In the genomic region with DNA sequence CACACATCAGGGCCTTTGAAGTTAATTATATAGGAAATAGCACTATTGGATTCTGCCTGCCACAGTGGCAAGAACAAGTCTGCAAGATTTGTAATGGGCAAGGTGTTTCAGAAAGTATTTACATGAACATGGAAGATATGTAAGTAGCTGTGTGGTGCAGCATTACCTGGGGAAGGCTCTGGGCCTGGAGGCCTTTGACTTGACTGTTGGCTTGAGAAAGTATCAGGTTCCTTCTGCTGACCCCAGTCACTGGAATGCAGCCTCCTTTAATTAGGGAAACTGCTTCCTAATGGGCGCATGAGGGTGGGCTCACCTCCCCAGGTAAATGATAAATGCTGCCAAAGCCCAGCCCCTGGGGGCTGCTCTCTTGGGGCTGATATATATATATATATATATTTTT, we compare ENCODE assay signal across 35 cellular contexts.
"Had no signal": no experiment of that assay in that cellular context is flagged by ENCODE, and none has a peak within 500 bp of the region (broad histone marks: within the 10 kb centered on the region; RNA-seq: fewer than 3 reads in every experiment).

No MANE protein-coding gene starts in this region.

- H3K4me1 Mint-ChIP-seq: activated naive CD4-positive, alpha-beta T cell treated with anti-CD3 and anti-CD28 coated beads, Interleukin-2, amount 10 ng/mL, durations not matched to agents 7 days and 5 days had no signal

- H3K9me3 Mint-ChIP-seq: activated CD4-positive, alpha-beta memory T cell treated with anti-CD3 and anti-CD28 coated beads for 36 hours; activated CD4-positive, alpha-beta T cell treated with anti-CD3 and anti-CD28 coated beads, Interleukin-2, amount 10 ng/mL, durations not matched to agents 24 days and 14 days; activated naive CD4-positive, alpha-beta T cell treated with anti-CD3 and anti-CD28 coated beads, Interleukin-2, amount 10 ng/mL, durations not matched to agents 7 days and 5 days; activated naive CD4-positive, alpha-beta T cell treated with anti-CD3 and anti-CD28 coated beads, Interleukin-2, amount 50 U/mL, for 72 hours; activated naive CD8-positive, alpha-beta T cell treated with anti-CD3 and anti-CD28 coated beads, Interleukin-2, amount 10 ng/mL, durations not matched to agents 7 days and 5 days; activated T-helper 1 cell treated with anti-CD3 and anti-CD28 coated beads, Interleukin-12 subunit alpha, Interleukin-12 subunit beta, Interleukin-2, Interleukin-4 antibody, amounts not matched to agents 30 ng/mL and 10 ng/mL and 1 ng/mL, durations not matched to agents 14 hours and 24 hours and 36 hours; activated T-helper 2 cell treated with anti-CD3 and anti-CD28 coated beads, Interferon-gamma antibody, Interleukin-2, Interleukin-4, amounts not matched to agents 10 μg/mL and 5 μg/mL and 100 μg/mL, durations not matched to agents 14 hours and 24 hours and 36 hours; brain; T-cell; T-helper 1 cell treated with Interleukin-12 subunit alpha and Interleukin-12 subunit beta and Interleukin-4 antibody, amounts not matched to agents 30 μg/mL and 1 μg/mL, for 36 hours; T-helper 2 cell treated with Interferon-gamma antibody and Interleukin-4, amounts not matched to agents 5 μg/mL and 100 μg/mL, for 36 hours had no signal

- H3K27ac ChIP-seq: ascending aorta, breast epithelium, cardiac muscle cell, colonic mucosa, esophagus squamous epithelium, gastroesophageal sphincter, heart right ventricle, WERI-Rb-1 had no signal

- DNase-seq: activated CD4-positive, alpha-beta memory T cell treated with anti-CD3 and anti-CD28 coated beads for 36 hours; activated CD4-positive, alpha-beta T cell treated with anti-CD3 and anti-CD28 coated beads for 36 hours; activated CD4-positive, alpha-beta T cell treated with anti-CD3 and anti-CD28 coated beads, Interleukin-2, amount 10 ng/mL, durations not matched to agents 24 days and 14 days; activated CD4-positive, CD25-positive, alpha-beta regulatory T cell; activated CD4-positive, CD25-positive, alpha-beta regulatory T cell treated with anti-CD3 and anti-CD28 coated beads, Interleukin-2, amount 50 U/mL, for 72 hours; activated CD8-positive, alpha-beta memory T cell treated with anti-CD3 and anti-CD28 coated beads, Interleukin-2, amount 10 ng/mL, durations not matched to agents 7 days and 5 days; activated CD8-positive, alpha-beta memory T cell treated with anti-CD3 and anti-CD28 coated beads, Interleukin-2, amount 50 U/mL, for 4 hours; activated CD8-positive, alpha-beta T cell treated with anti-CD3 and anti-CD28 coated beads, Interleukin-2, amount 10 ng/mL, durations not matched to agents 7 days and 5 days; activated gamma-delta T cell; activated naive CD4-positive, alpha-beta T cell; activated naive CD4-positive, alpha-beta T cell treated with anti-CD3 and anti-CD28 coated beads, Interleukin-2, amount 10 ng/mL, durations not matched to agents 7 days and 5 days; activated naive CD8-positive, alpha-beta T cell treated with anti-CD3 and anti-CD28 coated beads, Interleukin-2, amount 10 ng/mL, durations not matched to agents 7 days and 5 days; activated T-cell treated with anti-CD3 and anti-CD28 coated beads, Interleukin-2, amount 50 U/mL, for 1 hour; activated T-cell treated with anti-CD3 and anti-CD28 coated beads, Interleukin-2, amount 50 U/mL, for 48 hours; central memory CD4-positive, alpha-beta T cell; cerebellar nuclear complex; colonic mucosa; effector memory CD4-positive, alpha-beta T cell; erythroblast; esophagus squamous epithelium; foreskin melanocyte; heart right ventricle; T-cell; T1000; WERI-Rb-1 had no signal

- H3K27ac Mint-ChIP-seq: activated CD4-positive, alpha-beta memory T cell treated with anti-CD3 and anti-CD28 coated beads for 36 hours; activated CD4-positive, alpha-beta T cell treated with anti-CD3 and anti-CD28 coated beads for 36 hours; activated CD8-positive, alpha-beta memory T cell treated with anti-CD3 and anti-CD28 coated beads, Interleukin-2, amount 10 ng/mL, durations not matched to agents 7 days and 5 days; activated CD8-positive, alpha-beta T cell treated with anti-CD3 and anti-CD28 coated beads, Interleukin-2, amount 10 ng/mL, durations not matched to agents 7 days and 5 days; activated naive CD4-positive, alpha-beta T cell treated with anti-CD3 and anti-CD28 coated beads, Interleukin-2, amount 10 ng/mL, durations not matched to agents 7 days and 5 days; activated naive CD4-positive, alpha-beta T cell treated with anti-CD3 and anti-CD28 coated beads, Interleukin-2, amount 50 U/mL, for 72 hours; activated naive CD8-positive, alpha-beta T cell treated with anti-CD3 and anti-CD28 coated beads, Interleukin-2, amount 10 ng/mL, durations not matched to agents 7 days and 5 days; activated T-helper 2 cell treated with anti-CD3 and anti-CD28 coated beads, Interferon-gamma antibody, Interleukin-2, Interleukin-4, amounts not matched to agents 10 μg/mL and 5 μg/mL and 100 μg/mL, durations not matched to agents 14 hours and 24 hours and 36 hours; brain; T-cell; T-helper 1 cell treated with Interleukin-12 subunit alpha and Interleukin-12 subunit beta and Interleukin-4 antibody, amounts not matched to agents 30 μg/mL and 1 μg/mL, for 36 hours; T-helper 2 cell treated with Interferon-gamma antibody and Interleukin-4, amounts not matched to agents 5 μg/mL and 100 μg/mL, for 36 hours had no signal

- H3K27me3 ChIP-seq: ascending aorta, breast epithelium, cardiac muscle cell, colonic mucosa, esophagus squamous epithelium, gastroesophageal sphincter, heart right ventricle had no signal

- H3K4me3 Mint-ChIP-seq: activated CD4-positive, alpha-beta memory T cell treated with anti-CD3 and anti-CD28 coated beads for 36 hours; activated CD4-positive, alpha-beta T cell treated with anti-CD3 and anti-CD28 coated beads for 36 hours; activated CD4-positive, alpha-beta T cell treated with anti-CD3 and anti-CD28 coated beads, Interleukin-2, amount 10 ng/mL, durations not matched to agents 24 days and 14 days; activated CD8-positive, alpha-beta memory T cell treated with anti-CD3 and anti-CD28 coated beads, Interleukin-2, amount 10 ng/mL, durations not matched to agents 7 days and 5 days; activated CD8-positive, alpha-beta T cell treated with anti-CD3 and anti-CD28 coated beads, Interleukin-2, amount 10 ng/mL, durations not matched to agents 7 days and 5 days; activated naive CD4-positive, alpha-beta T cell treated with anti-CD3 and anti-CD28 coated beads, Interleukin-2, amount 10 ng/mL, durations not matched to agents 7 days and 5 days; activated naive CD8-positive, alpha-beta T cell treated with anti-CD3 and anti-CD28 coated beads, Interleukin-2, amount 10 ng/mL, durations not matched to agents 7 days and 5 days; activated T-helper 1 cell treated with anti-CD3 and anti-CD28 coated beads, Interleukin-12 subunit alpha, Interleukin-12 subunit beta, Interleukin-2, Interleukin-4 antibody, amounts not matched to agents 30 ng/mL and 10 ng/mL and 1 ng/mL, durations not matched to agents 14 hours and 24 hours and 36 hours; brain; T-cell; T-helper 1 cell treated with Interleukin-12 subunit alpha and Interleukin-12 subunit beta and Interleukin-4 antibody, amounts not matched to agents 30 μg/mL and 1 μg/mL, for 36 hours; T-helper 2 cell treated with Interferon-gamma antibody and Interleukin-4, amounts not matched to agents 5 μg/mL and 100 μg/mL, for 36 hours had no signal

- ATAC-seq: activated CD4-positive, alpha-beta T cell treated with anti-CD3 and anti-CD28 coated beads for 36 hours; activated CD8-positive, alpha-beta memory T cell treated with anti-CD3 and anti-CD28 coated beads, Interleukin-2, amount 10 ng/mL, durations not matched to agents 7 days and 5 days; activated CD8-positive, alpha-beta T cell treated with anti-CD3 and anti-CD28 coated beads, Interleukin-2, amount 10 ng/mL, durations not matched to agents 7 days and 5 days; activated naive CD4-positive, alpha-beta T cell treated with anti-CD3 and anti-CD28 coated beads, Interleukin-2, amount 50 U/mL, for 72 hours; gastroesophageal sphincter; heart right ventricle; T-cell had no signal

- H3K27me3 Mint-ChIP-seq: activated CD4-positive, alpha-beta memory T cell treated with anti-CD3 and anti-CD28 coated beads for 36 hours; activated CD4-positive, alpha-beta T cell treated with anti-CD3 and anti-CD28 coated beads for 36 hours; activated CD4-positive, alpha-beta T cell treated with anti-CD3 and anti-CD28 coated beads, Interleukin-2, amount 10 ng/mL, durations not matched to agents 24 days and 14 days; activated CD8-positive, alpha-beta memory T cell treated with anti-CD3 and anti-CD28 coated beads, Interleukin-2, amount 10 ng/mL, durations not matched to agents 7 days and 5 days; activated naive CD4-positive, alpha-beta T cell treated with anti-CD3 and anti-CD28 coated beads, Interleukin-2, amount 10 ng/mL, durations not matched to agents 7 days and 5 days; activated naive CD8-positive, alpha-beta T cell treated with anti-CD3 and anti-CD28 coated beads, Interleukin-2, amount 10 ng/mL, durations not matched to agents 7 days and 5 days; T-cell had no signal

- H3K4me3 ChIP-seq: ascending aorta, breast epithelium, cardiac muscle cell, colonic mucosa, esophagus squamous epithelium, gastroesophageal sphincter, heart right ventricle had no signal

- H3K4me1 ChIP-seq: breast epithelium had no signal

- H3K9me3 ChIP-seq: ascending aorta, breast epithelium, colonic mucosa, esophagus squamous epithelium, gastroesophageal sphincter, heart right ventricle had no signal

- H3K36me3 ChIP-seq: breast epithelium, cardiac muscle cell, colonic mucosa, WERI-Rb-1 had no signal
